Comparison of ENCODE assay signal across 18 cellular contexts in genomic region chr6:3805448-3806123, GRCh38. TPM values are rescaled to one million over a fixed set of nuclear protein-coding genes. Genes with fewer than 3 reads are reported as not detected.
A peak's percentile ranks its signal among the peaks of the same experiment; 100 is the strongest.
DNase-seq lines count a peak whose midpoint lies in the region; ATAC-seq and TF ChIP-seq lines count a peak whose summit lies in the region.
"Had no signal": no experiment of that assay in that cellular context is flagged by ENCODE, and none has a peak within 500 bp of the region (broad histone marks: within the 10 kb centered on the region; RNA-seq: fewer than 3 reads in every experiment).

No MANE protein-coding gene starts in this region.

- no peak for TF ChIP-seq CTCF in HFFc6 (IDR thresholded peaks at IDR 0.05)
- TF ChIP-seq CTCF in chondrocyte (IDR thresholded peaks at IDR 0.05) = no peak

- peaks cover 82% of the 10 kb centered on the region for H3K4me1 Mint-ChIP-seq in HFFc6 (ENCODE audit: low read depth)
- H3K4me1 Mint-ChIP-seq in chondrocyte (ENCODE audit: low read depth) = peaks cover 75% of the 10 kb centered on the region
- peaks cover 29 to 42% of the 10 kb centered on the region in 2 donors for H3K4me1 Mint-ChIP-seq in stimulated activated naive B cell treated with anti-CD40 and anti-IgM and Interleukin-4, amounts not matched to agents 10 μg/mL and 1 μg/mL and 100 μg/mL, for 72 hours
- H3K4me1 Mint-ChIP-seq: activated naive CD8-positive, alpha-beta T cell treated with anti-CD3 and anti-CD28 coated beads for 36 hours had no signal

- H3K27ac Mint-ChIP-seq in HFFc6 = peak overlapping the region; percentile 76
- H3K27ac Mint-ChIP-seq in chondrocyte (ENCODE audit: unreplicated experiment) = peak overlapping the region; percentile 98
- peak overlapping the region; percentile 31 for H3K27ac Mint-ChIP-seq in stimulated activated naive B cell treated with anti-CD40 and anti-IgM and Interleukin-4, amounts not matched to agents 10 μg/mL and 1 μg/mL and 100 μg/mL, for 72 hours
- H3K27ac Mint-ChIP-seq: activated naive CD8-positive, alpha-beta T cell treated with anti-CD3 and anti-CD28 coated beads for 36 hours; B cell had no signal

- H3K36me3 Mint-ChIP-seq in HFFc6 (ENCODE audit: low read depth) (no peaks in the 10 kb centered on the region), chondrocyte (ENCODE audit: low read depth) (no peaks in the 10 kb centered on the region)
- H3K36me3 Mint-ChIP-seq in stimulated activated naive B cell treated with anti-CD40 and anti-IgM and Interleukin-4, amounts not matched to agents 10 μg/mL and 1 μg/mL and 100 μg/mL, for 72 hours = peaks cover 1 to 4% of the 10 kb centered on the region in 2 donors
- H3K36me3 Mint-ChIP-seq: activated naive CD8-positive, alpha-beta T cell treated with anti-CD3 and anti-CD28 coated beads for 36 hours had no signal

- no peaks in the 10 kb centered on the region for H3K9me3 Mint-ChIP-seq in HFFc6
- peaks cover 3% of the 10 kb centered on the region for H3K9me3 Mint-ChIP-seq in chondrocyte (ENCODE audit: low read depth)
- H3K9me3 Mint-ChIP-seq in stimulated activated naive B cell treated with anti-CD40 and anti-IgM and Interleukin-4, amounts not matched to agents 10 μg/mL and 1 μg/mL and 100 μg/mL, for 72 hours = no peaks in the 10 kb centered on the region
- H3K9me3 Mint-ChIP-seq: activated naive CD8-positive, alpha-beta T cell treated with anti-CD3 and anti-CD28 coated beads for 36 hours; activated T-cell treated with anti-CD3 and anti-CD28 coated beads, Interleukin-2, amount 50 U/mL, for 4 hours; central memory CD8-positive, alpha-beta T cell had no signal

- ATAC-seq in stimulated activated naive B cell treated with anti-CD40 and anti-IgM and Interleukin-4, amounts not matched to agents 10 μg/mL and 1 μg/mL and 100 μg/mL, for 72 hours (replicated peaks) = no peak
- ATAC-seq in GM21737 (IDR thresholded peaks at IDR 0.05; ENCODE audit: unreplicated experiment) (no peak), GM18511 (IDR thresholded peaks at IDR 0.05; ENCODE audit: unreplicated experiment) (no peak)
- ATAC-seq: activated T-cell treated with anti-CD3 and anti-CD28 coated beads, Interleukin-2, amount 50 U/mL, for 4 hours; heart left ventricle had no signal

- H3K27me3 Mint-ChIP-seq in HFFc6 (ENCODE audit: insufficient read depth) (peaks cover 4% of the 10 kb centered on the region; the same call in 1 of the 2 replicates), chondrocyte (ENCODE audit: low read depth) (no peaks in the 10 kb centered on the region)
- no peaks in the 10 kb centered on the region for H3K27me3 Mint-ChIP-seq in stimulated activated naive B cell treated with anti-CD40 and anti-IgM and Interleukin-4, amounts not matched to agents 10 μg/mL and 1 μg/mL and 100 μg/mL, for 72 hours
- H3K27me3 Mint-ChIP-seq: activated naive CD8-positive, alpha-beta T cell treated with anti-CD3 and anti-CD28 coated beads for 36 hours; B cell had no signal

- H3K4me3 Mint-ChIP-seq in HFFc6 (no peak overlapping the region), chondrocyte (ENCODE audit: unreplicated experiment) (no peak overlapping the region)
- no peak overlapping the region for H3K4me3 Mint-ChIP-seq in stimulated activated naive B cell treated with anti-CD40 and anti-IgM and Interleukin-4, amounts not matched to agents 10 μg/mL and 1 μg/mL and 100 μg/mL, for 72 hours
- H3K4me3 Mint-ChIP-seq: activated naive CD8-positive, alpha-beta T cell treated with anti-CD3 and anti-CD28 coated beads for 36 hours; activated T-cell treated with anti-CD3 and anti-CD28 coated beads, Interleukin-2, amount 50 U/mL, for 4 hours; B cell; central memory CD8-positive, alpha-beta T cell had no signal

- peak; percentile 41 for DNase-seq in HFFc6
- DNase-seq in chondrocyte (ENCODE audit: low spot score) = no peak
- peak; percentile 70 for DNase-seq in iris pigment epithelial cell (ENCODE audit: low read depth)
- no peak for DNase-seq in stimulated activated naive B cell treated with anti-CD40 and anti-IgM and Interleukin-4, amounts not matched to agents 10 μg/mL and 1 μg/mL and 100 μg/mL, for 72 hours
- DNase-seq in activated gamma-delta T cell treated with Interleukin-2 at 50 U/mL for 16 hours = no peak
- no peak for DNase-seq in epidermal melanocyte (ENCODE audit: insufficient read length, low spot score)
- DNase-seq: activated CD4-positive, alpha-beta T cell treated with anti-CD3 and anti-CD28 coated beads, Interleukin-2, amount 50 U/mL, for 4 hours; activated naive CD8-positive, alpha-beta T cell treated with anti-CD3 and anti-CD28 coated beads for 36 hours; activated T-cell treated with anti-CD3 and anti-CD28 coated beads, Interleukin-2, amount 50 U/mL, for 4 hours; heart left ventricle; MM.1S; NCI-H2081; sigmoid colon; stimulated activated CD4-positive, alpha-beta T cell treated with anti-CD3 and anti-CD28 coated beads, Interleukin-2, amount 100 ng/mL, for 48 hours had no signal

RNA-seq across cellular contexts. Expression of gene FAM50B, which starts 43.6 kb away (rescaled TPM):
- total RNA-seq in HFFc6 (2021; fragmentation: NEBNext Ultra II Directional; extraction: Animal tissue kit (Norgen Biotek cat#: 25700)) = 10 to 100 TPM in 3 of 6 experiments, 1 to 10 TPM in 3; 8.0 to 11.7 (median 10.2) TPM
- total RNA-seq in chondrocyte = 1.0 to 1.8 TPM (median 1.6 TPM) in 3 replicates

RNA-seq across cellular contexts. Expression of gene PXDC1, which starts 54.1 kb away (rescaled TPM):
- 10 to 100 TPM; 63.1 to 97.5 (median 72.8) TPM for total RNA-seq in HFFc6 (2021; fragmentation: NEBNext Ultra II Directional; extraction: Animal tissue kit (Norgen Biotek cat#: 25700))
- 191 to 231 TPM (median 222 TPM) in 3 replicates for total RNA-seq in chondrocyte

Comparison
In these comparisons a context has a peak if more than half of its experiments do, and no peak if none do; other contexts are left out.
1. DNase-seq: peak in HFFc6 (single experiment) and iris pigment epithelial cell (single experiment); none in chondrocyte (single experiment), stimulated activated naive B cell treated with anti-CD40 and anti-IgM and Interleukin-4, amounts not matched to agents 10 μg/mL and 1 μg/mL and 100 μg/mL, for 72 hours (single experiment), activated gamma-delta T cell treated with Interleukin-2 at 50 U/mL for 16 hours (single experiment) and epidermal melanocyte (single experiment).
2. H3K27ac Mint-ChIP-seq: peak in every context shown above with its lines; median percentile 98 in chondrocyte; 76 in HFFc6; 31 in stimulated activated naive B cell treated with anti-CD40 and anti-IgM and Interleukin-4, amounts not matched to agents 10 μg/mL and 1 μg/mL and 100 μg/mL, for 72 hours.